ENCODE assay signal across 12 cellular contexts in the genomic region with DNA sequence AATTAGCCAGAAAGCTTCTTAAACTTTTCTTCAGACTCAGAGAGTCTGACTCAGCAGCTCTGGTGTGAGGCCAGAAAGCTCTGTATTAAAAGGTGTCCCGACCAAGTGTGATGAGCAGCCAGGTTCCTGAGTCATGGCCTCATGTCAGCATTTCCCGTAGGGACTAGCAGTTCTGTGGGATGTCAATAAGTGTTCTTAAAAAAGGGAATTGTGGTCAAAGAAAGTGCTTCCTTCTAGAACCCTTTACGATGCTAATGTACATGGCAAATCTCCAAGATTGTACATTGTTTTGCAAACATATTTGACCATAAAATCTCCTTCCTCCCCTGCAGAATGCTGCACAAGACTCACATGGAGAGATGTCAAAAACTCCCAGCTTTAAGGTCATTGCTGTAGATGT.
DNase-seq lines count a peak whose midpoint lies in the region; ATAC-seq and TF ChIP-seq lines count a peak whose summit lies in the region.
"Had no signal": no experiment of that assay in that cellular context is flagged by ENCODE, and none has a peak within 500 bp of the region (broad histone marks: within the 10 kb centered on the region; RNA-seq: fewer than 3 reads in every experiment).

No MANE protein-coding gene starts in this region.

- H3K27me3 Mint-ChIP-seq in activated CD4-positive, alpha-beta memory T cell treated with anti-CD3 and anti-CD28 coated beads, Interleukin-2, amount 10 ng/mL, durations not matched to agents 7 days and 5 days: peaks cover 32% of the 10 kb centered on the region

- ATAC-seq in HG03439 (IDR thresholded peaks at IDR 0.05; ENCODE audit: unreplicated experiment): no peak

- CTCF ChIA-PET in activated CD4-positive, alpha-beta memory T cell treated with anti-CD3 and anti-CD28 coated beads, Interleukin-2, amount 10 ng/mL, durations not matched to agents 7 days and 5 days (lab: Charles Lee): no interaction called here

- no peak for TF ChIP-seq CTCF in osteoblast (IDR thresholded peaks at IDR 0.05; ENCODE audit: extremely low read depth, low read depth, low read length)

- H3K4me1 ChIP-seq in osteoblast (ENCODE audit: insufficient read depth, low read length): peaks cover 18% of the 10 kb centered on the region
- no peaks in the 10 kb centered on the region for H3K4me1 ChIP-seq in SJCRH30

- no peak overlapping the region for H3K27ac Mint-ChIP-seq in activated CD4-positive, alpha-beta memory T cell treated with anti-CD3 and anti-CD28 coated beads, Interleukin-2, amount 10 ng/mL, durations not matched to agents 7 days and 5 days

- no peaks in the 10 kb centered on the region for H3K79me2 ChIP-seq in osteoblast (ENCODE audit: insufficient read depth, low read length)

- POLR2A ChIA-PET in activated CD4-positive, alpha-beta memory T cell treated with anti-CD3 and anti-CD28 coated beads, Interleukin-2, amount 10 ng/mL, durations not matched to agents 7 days and 5 days (lab: Charles Lee): no interaction called here

- H3K4me3 Mint-ChIP-seq in activated CD4-positive, alpha-beta memory T cell treated with anti-CD3 and anti-CD28 coated beads, Interleukin-2, amount 10 ng/mL, durations not matched to agents 7 days and 5 days: no peak overlapping the region

- H3K36me3 Mint-ChIP-seq in activated CD4-positive, alpha-beta memory T cell treated with anti-CD3 and anti-CD28 coated beads, Interleukin-2, amount 10 ng/mL, durations not matched to agents 7 days and 5 days (ENCODE audit: low read depth): no peaks in the 10 kb centered on the region

- no peaks in the 10 kb centered on the region for H3K27me3 ChIP-seq in osteoblast (ENCODE audit: insufficient read depth, low read length)
- 0 out of 2 replicates have a peak, but pooled peaks cover 3% of the 10 kb centered on the region for H3K27me3 ChIP-seq in SJCRH30

- H3K4me2 ChIP-seq in osteoblast (ENCODE audit: insufficient read depth, low read length): peak overlapping the region; percentile 29

- H3K9me3 ChIP-seq in osteoblast (ENCODE audit: low read depth, low read length) (no peaks in the 10 kb centered on the region), SJCRH30 (replicated peaks) (no peaks in the 10 kb centered on the region)

- H3K4me3 ChIP-seq in osteoblast (ENCODE audit: insufficient read depth, low read length) (no peak overlapping the region), SJCRH30 (no peak overlapping the region)

- no peaks in the 10 kb centered on the region for H3K36me3 ChIP-seq in osteoblast (ENCODE audit: insufficient read depth, low read length)
- no peaks in the 10 kb centered on the region for H3K36me3 ChIP-seq in SJCRH30

- H4K20me1 ChIP-seq in osteoblast (ENCODE audit: insufficient read depth, low read length): no peaks in the 10 kb centered on the region

- H3K27ac ChIP-seq in epithelial cell of prostate (no peak overlapping the region), osteoblast (ENCODE audit: low read depth, low read length) (no peak overlapping the region), SJCRH30 (no peak overlapping the region)

- no peak overlapping the region for H2AFZ ChIP-seq in osteoblast (ENCODE audit: low read length)

- DNase-seq in EH (ENCODE audit: low read depth) (peak; percentile 91), NCI-H82 treated with DMSO at 0.1 percent for 48 hours (lab: John Stamatoyannopoulos, UW; ENCODE audit: unreplicated experiment) (peak; percentile 17), epithelial cell of prostate (ENCODE audit: low read depth, low spot score) (peak; percentile 53), osteoblast (ENCODE audit: insufficient read length, low spot score, missing footprints) (peak; percentile 8), SJCRH30 (no peak)
- DNase-seq in activated naive CD4-positive, alpha-beta T cell treated with anti-CD3 and anti-CD28 coated beads, Interleukin-2, amount 50 U/mL, for 16 hours: no peak
- DNase-seq in activated CD4-positive, alpha-beta memory T cell treated with anti-CD3 and anti-CD28 coated beads, Interleukin-2, amount 10 ng/mL, durations not matched to agents 7 days and 5 days: no peak
- DNase-seq: activated CD8-positive, alpha-beta memory T cell treated with anti-CD3 and anti-CD28 coated beads, Interleukin-2, amount 50 U/mL, for 48 hours; COR-L47; NCI-H1436 treated with DMSO at 0.1 percent for 48 hours; stimulated activated CD4-positive, alpha-beta T cell treated with anti-CD3 and anti-CD28 coated beads, Interleukin-4, amount 100 ng/mL, for 24 hours had no signal

- H3K9me3 Mint-ChIP-seq in activated CD4-positive, alpha-beta memory T cell treated with anti-CD3 and anti-CD28 coated beads, Interleukin-2, amount 10 ng/mL, durations not matched to agents 7 days and 5 days: no peaks in the 10 kb centered on the region

- no peaks in the 10 kb centered on the region for H3K4me1 Mint-ChIP-seq in activated CD4-positive, alpha-beta memory T cell treated with anti-CD3 and anti-CD28 coated beads, Interleukin-2, amount 10 ng/mL, durations not matched to agents 7 days and 5 days

Comparison
In these comparisons a context has a peak if more than half of its experiments do, and no peak if none do; other contexts are left out.
1. DNase-seq: peak in EH (single experiment), NCI-H82 treated with DMSO at 0.1 percent for 48 hours (single experiment), epithelial cell of prostate (single experiment) and osteoblast (single experiment); none in activated naive CD4-positive, alpha-beta T cell treated with anti-CD3 and anti-CD28 coated beads, Interleukin-2, amount 50 U/mL, for 16 hours (single experiment), activated CD4-positive, alpha-beta memory T cell treated with anti-CD3 and anti-CD28 coated beads, Interleukin-2, amount 10 ng/mL, durations not matched to agents 7 days and 5 days (single experiment) and SJCRH30 (0 of 2).